ENCODE assay signal across 13 cellular contexts in the genomic region with DNA sequence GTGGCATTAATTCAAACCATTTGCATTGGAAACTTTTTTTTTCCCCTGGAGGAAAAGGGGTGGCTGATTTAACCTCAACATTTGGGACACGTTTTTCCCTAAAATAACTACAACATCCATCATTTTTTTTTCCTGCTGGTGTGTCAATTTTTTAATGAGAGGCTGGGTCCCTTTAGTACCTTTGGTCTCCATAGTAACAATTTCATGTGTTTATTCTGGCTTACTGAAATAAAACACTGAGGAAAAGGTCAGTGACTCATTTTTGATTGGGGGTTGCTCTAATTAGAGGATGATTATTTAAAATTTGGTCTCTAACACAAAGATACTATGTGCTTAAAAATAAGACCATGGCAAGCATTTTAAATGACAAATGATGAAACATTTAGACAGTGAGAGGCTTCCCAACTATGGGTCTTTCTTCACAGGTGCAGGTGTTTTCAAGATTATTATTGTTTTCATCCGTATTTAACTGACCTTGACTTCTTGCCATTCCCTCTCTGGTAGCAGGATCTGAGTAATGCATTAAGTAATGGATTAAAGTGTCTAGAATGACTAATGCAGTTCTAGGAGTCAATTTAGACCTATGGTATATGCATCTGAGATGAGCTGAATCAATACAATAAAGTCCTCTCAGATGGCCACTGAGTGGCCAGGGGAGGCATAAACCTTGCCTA.
DNase-seq lines count a peak whose midpoint lies in the region; ATAC-seq, FAIRE-seq and TF ChIP-seq lines count a peak whose summit lies in the region.
"Had no signal": no experiment of that assay in that cellular context is flagged by ENCODE, and none has a peak within 500 bp of the region (broad histone marks: within the 10 kb centered on the region; RNA-seq: fewer than 3 reads in every experiment).

No MANE protein-coding gene starts in this region.

- H3K27me3 ChIP-seq in heart left ventricle: no peaks in the 10 kb centered on the region
- H3K27me3 ChIP-seq: BLaER1 had no signal

- no peaks in the 10 kb centered on the region for H3K36me3 ChIP-seq in heart left ventricle
- H3K36me3 ChIP-seq: BLaER1 had no signal

- intact Hi-C loops in heart left ventricle (cut with DNase I): loop anchor here in 4 of 10 donors (5.0 to 10.0 kb wide), 4 partner anchors 34 to 103 kb away; no protein-coding TSS in a partner anchor
- intact Hi-C loops in Right ventricle myocardium inferior (cut with DNase I): loop anchor here (5.0 kb wide), 1 partner anchor 34 kb away; no protein-coding TSS in a partner anchor
- intact Hi-C loops in lower leg skin (cut with DNase I; ENCODE audit: low total_unique reads): no loop called here
- intact Hi-C loops in left colon (cut with DNase I, micrococcal nuclease): no loop called here

- no peak overlapping the region for H3K4me3 ChIP-seq in heart left ventricle
- no peak overlapping the region for H3K4me3 ChIP-seq in lower leg skin (ENCODE audit: low read depth, poor library complexity, severe bottlenecking)
- H3K4me3 ChIP-seq: BLaER1 had no signal

- TF ChIP-seq POLR2A in heart left ventricle (IDR thresholded peaks at IDR 0.05): no peak
- TF ChIP-seq POLR2A in lower leg skin (IDR thresholded peaks at IDR 0.05): no peak

- 4 to 24% (median 14%) methylated on average over 2 of the region's 2 CpGs for WGBS in heart left ventricle, 4 donors
- 6 to 20% methylated on average over 2 of the region's 2 CpGs for WGBS in lower leg skin, 2 donors

- TF ChIP-seq CTCF in heart left ventricle (IDR thresholded peaks at IDR 0.05) (no peak), lower leg skin (IDR thresholded peaks at IDR 0.05) (no peak)

- peak; percentile 11 for FAIRE-seq in RCC 7860 (lab: Jason Lieb, UNC)

- H3K4me1 ChIP-seq in heart left ventricle: peaks cover 0 to 60% (median 46%) of the 10 kb centered on the region in 12 donors

- ATAC-seq in heart left ventricle (peak in 1 of 4 donors; percentile 26), Right ventricle myocardium inferior (no peak), left colon (no peak), GM21515 (IDR thresholded peaks at IDR 0.05; ENCODE audit: unreplicated experiment) (no peak)

- H3K27ac ChIP-seq in heart left ventricle: peak overlapping the region in 10 of 12 donors; percentile 13 to 77 (median 46)
- H3K27ac ChIP-seq: BLaER1 had no signal

- DNase-seq in heart left ventricle (no peak), Right ventricle myocardium inferior (ENCODE audit: missing footprints) (no peak), RCC 7860 (ENCODE audit: low spot score) (peak; percentile 57), fibroblast of gingiva (ENCODE audit: low read depth) (peak; percentile 23), stromal cell of bone marrow (ENCODE audit: low read depth) (peak; percentile 74), lower leg skin (ENCODE audit: low spot score in 2 of 2) (no peak), left colon (no peak)
- DNase-seq: MM.1S; naive B cell; OCI-M1; stimulated activated CD4-positive, alpha-beta T cell treated with anti-CD3 and anti-CD28 coated beads, Interleukin-12 subunit alpha, Interleukin-12 subunit beta, amount 100 ng/mL, for 4 hours had no signal

- no peaks in the 10 kb centered on the region for H3K9me3 ChIP-seq in heart left ventricle
- H3K9me3 ChIP-seq: BLaER1 had no signal

Comparison
In these comparisons a context has a peak if more than half of its experiments do, and no peak if none do; other contexts are left out.
1. DNase-seq: peak in RCC 7860 (single experiment), fibroblast of gingiva (single experiment) and stromal cell of bone marrow (single experiment); none in heart left ventricle (0 of 5), Right ventricle myocardium inferior (single experiment), lower leg skin (0 of 2) and left colon (0 of 2).